ENCODE assay signal across 8 cellular contexts in the genomic region with DNA sequence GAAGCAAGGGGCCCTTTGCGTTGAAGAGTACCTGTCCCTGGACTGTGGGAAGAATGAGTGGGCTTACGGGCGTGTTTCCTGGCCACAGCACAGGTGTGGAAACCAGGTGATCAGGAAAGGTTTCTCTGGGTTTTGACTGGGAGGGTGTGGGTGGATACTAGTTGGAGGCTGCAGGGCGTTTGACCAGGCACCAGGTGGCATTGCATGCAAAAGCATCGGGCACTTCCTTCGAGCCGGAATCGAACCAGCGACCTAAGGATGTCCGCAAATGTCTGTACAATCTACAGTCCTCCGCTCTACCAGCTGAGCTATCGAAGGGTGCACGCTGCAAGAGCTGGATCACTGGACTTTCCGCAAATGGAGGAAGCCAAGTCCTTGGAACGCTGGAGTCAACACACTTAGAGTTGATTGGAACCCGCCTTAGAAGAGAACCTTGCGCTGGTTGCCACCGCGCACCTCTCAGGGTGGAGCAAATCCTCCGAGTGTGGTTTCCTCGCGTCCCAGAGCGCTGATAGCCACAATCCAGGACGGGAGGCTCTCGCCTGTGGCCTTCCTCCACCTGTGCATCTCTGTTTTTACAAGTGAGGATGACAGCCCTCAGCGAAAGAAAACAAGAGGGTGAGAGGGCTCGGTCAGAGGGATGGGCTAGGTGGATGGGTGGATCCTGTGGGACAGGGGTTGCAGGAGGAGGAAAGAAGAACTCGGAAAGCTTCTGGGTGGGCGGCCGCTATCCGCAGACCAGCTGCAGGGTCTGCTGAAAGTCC. TPM values are rescaled to one million over a fixed set of nuclear protein-coding genes. Genes with fewer than 3 reads are reported as not detected.
DNase-seq lines count a peak whose midpoint lies in the region; ATAC-seq and TF ChIP-seq lines count a peak whose summit lies in the region.

No MANE protein-coding gene starts in this region.

- no peaks in the 10 kb centered on the region for H3K36me3 ChIP-seq in DOHH2 (ENCODE audit: control insufficient read depth, low read length)
- H3K36me3 ChIP-seq in GM23248 (ENCODE audit: low read depth): no peaks in the 10 kb centered on the region
- no peaks in the 10 kb centered on the region for H3K36me3 ChIP-seq in MG63
- H3K36me3 ChIP-seq in liver (ENCODE audit: control insufficient read depth in 4 of 4, insufficient read depth in 3 of 4, low read depth in 1 of 4, low read length in 3 of 4): no peaks in the 10 kb centered on the region

- TF ChIP-seq CTCF in DOHH2 (IDR thresholded peaks at IDR 0.05; ENCODE audit: low read depth, low read length, poor library complexity, severe bottlenecking) (peak; percentile 76), activated B cell treated with CpG ODN at 0.5 μM for 24 hours (IDR thresholded peaks at IDR 0.05) (no peak), liver (IDR thresholded peaks at IDR 0.05; ENCODE audit: low read depth, low read length, missing input control) (peak; percentile 85)

- no peak overlapping the region for H3K27ac ChIP-seq in DOHH2 (ENCODE audit: low read depth, low read length)
- H3K27ac ChIP-seq in GM23248: no peak overlapping the region
- no peak overlapping the region for H3K27ac ChIP-seq in liver (ENCODE audit: low read depth in 1 of 2, low read length in 2 of 2)

- 3% methylated on average over 31 of the region's 31 CpGs for WGBS in GM23248 (ENCODE audit: low coverage in 1 of 2, low lambda C conversion rate in 2 of 2, missing lambda C conversion rate in 2 of 2), 2 experiments
- 12% methylated on average over 31 of the region's 31 CpGs for WGBS in liver

- H3K9ac ChIP-seq in GM23248: no peak overlapping the region
- no peak overlapping the region for H3K9ac ChIP-seq in liver (ENCODE audit: low read depth in 1 of 2, low read length in 2 of 2)

- H3F3A ChIP-seq in DOHH2 (ENCODE audit: control insufficient read depth, insufficient read depth): no peaks in the 10 kb centered on the region
- H3F3A ChIP-seq in GM23248 (ENCODE audit: insufficient read depth): peaks cover 5% of the 10 kb centered on the region; the same call in 1 of the 2 replicates

- H2AFZ ChIP-seq in GM23248: peak overlapping the region; percentile 46; the same call in 1 of the 2 replicates

- in situ Hi-C loops in GM23248 (cut with MboI): no loop called here

- H3K9me3 ChIP-seq in DOHH2 (ENCODE audit: control insufficient read depth, insufficient read depth, low read length) (no peaks in the 10 kb centered on the region), GM23248 (ENCODE audit: low read depth) (no peaks in the 10 kb centered on the region), MG63 (no peaks in the 10 kb centered on the region), liver (ENCODE audit: control insufficient read depth in 4 of 4, low read length in 3 of 4) (no peaks in the 10 kb centered on the region)

- intact Hi-C loops in activated B cell treated with CpG ODN at 0.5 μM for 24 hours (cut with micrococcal nuclease): loop anchor here (1.0 kb wide), 5 partner anchors 18 to 192 kb away; no protein-coding TSS in a partner anchor

- H3K27me3 ChIP-seq in DOHH2 (ENCODE audit: control insufficient read depth, low read length) (peaks cover 21% of the 10 kb centered on the region), GM23248 (replicated peaks; ENCODE audit: insufficient read depth) (peaks cover 22% of the 10 kb centered on the region; the same call in 1 of the 2 replicates), MG63 (no peaks in the 10 kb centered on the region), liver (ENCODE audit: control insufficient read depth in 4 of 4, insufficient read depth in 4 of 4, low read length in 3 of 4) (no peaks in the 10 kb centered on the region)

- H3K4me2 ChIP-seq in DOHH2 (ENCODE audit: low read length): peak overlapping the region; percentile 80
- H3K4me2 ChIP-seq in GM23248 (ENCODE audit: unreplicated experiment): peak overlapping the region; percentile 45

- H3K9me3 Mint-ChIP-seq in activated B cell treated with CpG ODN at 0.5 μM for 24 hours: peaks cover 2% of the 10 kb centered on the region

- peak; percentile 85 for ATAC-seq in activated B cell treated with CpG ODN at 0.5 μM for 24 hours (ENCODE audit: low read depth)

- peak overlapping the region; percentile 66 for H3K4me3 ChIP-seq in DOHH2 (ENCODE audit: low read length)
- peak overlapping the region; percentile 28; the same call in 1 of the 2 replicates for H3K4me3 ChIP-seq in GM23248
- H3K4me3 ChIP-seq in MG63: peak overlapping the region; percentile 50
- no peak overlapping the region for H3K4me3 ChIP-seq in liver (ENCODE audit: low read depth in 1 of 3, low read length in 3 of 3)

- DNase-seq in GM23248 (peak; percentile 72), MG63 (peak; percentile 76), activated B cell treated with CpG ODN at 0.5 μM for 24 hours (peak; percentile 67), cerebellar cortex (ENCODE audit: low spot score) (peak; percentile 94), NCI-H345 treated with DMSO at 0.1 percent for 48 hours (lab: John Stamatoyannopoulos, UW; ENCODE audit: unreplicated experiment) (no peak)
- DNase-seq in stimulated activated CD4-positive, alpha-beta T cell treated with anti-CD3 and anti-CD28 coated beads, Interleukin-4, amount 100 ng/mL, for 48 hours (ENCODE audit: low read depth in 2 of 2): peak; percentile 74 to 87

- TF ChIP-seq RAD21 in liver (IDR thresholded peaks at IDR 0.05): peak; percentile 87 to 92

- no peaks in the 10 kb centered on the region for H3K79me2 ChIP-seq in DOHH2 (ENCODE audit: control insufficient read depth, low read length)
- no peaks in the 10 kb centered on the region for H3K79me2 ChIP-seq in GM23248 (ENCODE audit: insufficient read depth)

- H3K36me3 Mint-ChIP-seq in activated B cell treated with CpG ODN at 0.5 μM for 24 hours (ENCODE audit: low read depth): no peaks in the 10 kb centered on the region

- H3K27me3 Mint-ChIP-seq in activated B cell treated with CpG ODN at 0.5 μM for 24 hours: no peaks in the 10 kb centered on the region

- POLR2A ChIA-PET in activated B cell treated with CpG ODN at 0.5 μM for 24 hours (lab: Charles Lee): interaction anchor here (0.7 to 4.2 kb wide), 5 partner anchors 13 to 28 kb away, joined by 3 to 103 read pairs (median 4); a partner anchor contains a TSS

- H3K4me1 ChIP-seq in DOHH2 (ENCODE audit: control insufficient read depth, low read length) (peaks cover 36% of the 10 kb centered on the region), GM23248 (ENCODE audit: insufficient read depth) (no peaks in the 10 kb centered on the region), liver (ENCODE audit: control insufficient read depth in 4 of 4, insufficient read depth in 4 of 4, low read length in 3 of 4) (peaks cover 0 to 8% (median 4%) of the 10 kb centered on the region in 4 donors)

- CTCF ChIA-PET in activated B cell treated with CpG ODN at 0.5 μM for 24 hours (lab: Charles Lee): interaction anchor here (1.0 to 5.5 kb wide), 8 partner anchors 21 to 337 kb away, joined by 3 to 95 read pairs (median 5); a partner anchor contains a TSS

- H3K9me2 ChIP-seq in DOHH2 (replicated peaks; ENCODE audit: control insufficient read depth, low read length) (no peaks in the 10 kb centered on the region), GM23248 (ENCODE audit: insufficient read depth) (no peaks in the 10 kb centered on the region)

- H4K20me1 ChIP-seq in DOHH2 (ENCODE audit: control insufficient read depth, insufficient read depth, low read depth, low read length): no peaks in the 10 kb centered on the region
- H4K20me1 ChIP-seq in GM23248 (ENCODE audit: insufficient read depth): no peaks in the 10 kb centered on the region

- peak overlapping the region; percentile 67 for H3K27ac Mint-ChIP-seq in activated B cell treated with CpG ODN at 0.5 μM for 24 hours

- H3K4me1 Mint-ChIP-seq in activated B cell treated with CpG ODN at 0.5 μM for 24 hours: peaks cover 53% of the 10 kb centered on the region

- peak overlapping the region; percentile 87 for H3K4me3 Mint-ChIP-seq in activated B cell treated with CpG ODN at 0.5 μM for 24 hours

TF ChIP-seq in liver, 16 proteins besides CTCF, POLR2A, EP300 and RAD21 (continues in another document):
- TF ChIP-seq JUND (IDR thresholded peaks at IDR 0.05) (no peak), EGR1 (IDR thresholded peaks at IDR 0.05; ENCODE audit: low read depth in 2 of 2) (no peak), TAF1 (conservative IDR thresholded peaks at IDR 0.05) (no peak), FOXA1 (IDR thresholded peaks at IDR 0.05) (no peak), HNF4G (IDR thresholded peaks at IDR 0.05) (no peak), YY1 (IDR thresholded peaks at IDR 0.05) (no peak), RXRA (IDR thresholded peaks at IDR 0.05) (peak in 1 of 2 donors; percentile 26), HNF4A (conservative IDR thresholded peaks at IDR 0.05) (peak; percentile 8 to 15)
- TF ChIP-seq, protein P1, sequence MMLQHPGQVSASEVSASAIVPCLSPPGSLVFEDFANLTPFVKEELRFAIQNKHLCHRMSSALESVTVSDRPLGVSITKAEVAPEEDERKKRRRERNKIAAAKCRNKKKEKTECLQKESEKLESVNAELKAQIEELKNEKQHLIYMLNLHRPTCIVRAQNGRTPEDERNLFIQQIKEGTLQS (IDR thresholded peaks at IDR 0.05): peak; percentile 93

RNA-seq across cellular contexts. Expression of a gene that starts 21.2 kb away (rescaled TPM):
- 21.6 and 35.9 TPM in 2 replicates for total RNA-seq in GM23248 (2014; rRNA removed; shearing (Covaris generic))
- polyA plus RNA-seq in GM23248 (2016; fragmentation: Nextera tagmentation; extraction: Ambion mirVana) (24.4 and 37.9 TPM in 2 replicates), liver (100 to 1,000 TPM; 176 to 319 TPM)
- total RNA-seq in MG63 (2014; rRNA removed; shearing (Covaris generic); ENCODE audit: low replicate concordance): 2.3 and 6.1 TPM in 2 replicates
- total RNA-seq in activated B cell treated with CpG ODN at 0.5 μM for 24 hours (0.20 and 1.0 TPM in 2 replicates), liver (100 to 1,000 TPM; 129 to 191 TPM)

RNA-seq across cellular contexts. Expression of a gene that starts 21.7 kb away (rescaled TPM):
- not detected in 2 replicates for total RNA-seq in GM23248 (2014; rRNA removed; shearing (Covaris generic))
- polyA plus RNA-seq in GM23248 (2016; fragmentation: Nextera tagmentation; extraction: Ambion mirVana): not detected in 2 replicates
- total RNA-seq in MG63 (2014; rRNA removed; shearing (Covaris generic); ENCODE audit: low replicate concordance): not detected in 2 replicates
- total RNA-seq in activated B cell treated with CpG ODN at 0.5 μM for 24 hours: not detected in 2 replicates
- not detected for total RNA-seq in liver
- not detected for polyA plus RNA-seq in liver

RNA-seq across cellular contexts. Expression of a gene that starts 25.4 kb away (rescaled TPM):
- total RNA-seq in GM23248 (2014; rRNA removed; shearing (Covaris generic)): 3.6 and 3.8 TPM in 2 replicates
- polyA plus RNA-seq in GM23248 (2016; fragmentation: Nextera tagmentation; extraction: Ambion mirVana): 11.9 and 12.2 TPM in 2 replicates
- 0.42 and 3.2 TPM in 2 replicates for total RNA-seq in MG63 (2014; rRNA removed; shearing (Covaris generic); ENCODE audit: low replicate concordance)
- 1.1 TPM in 1 of 2 replicates, not detected in the other for total RNA-seq in activated B cell treated with CpG ODN at 0.5 μM for 24 hours
- total RNA-seq in liver: 1,000 to 10,000 TPM in 1 of 2 donors, 100 to 1,000 TPM in 1; 153 to 1,589 TPM
- polyA plus RNA-seq in liver: 1,000 to 10,000 TPM; 1,170 to 2,524 TPM

Comparison
In these comparisons a context has a peak if more than half of its experiments do, and no peak if none do; other contexts are left out.
1. H3K4me3 ChIP-seq: peak in DOHH2 (single experiment), GM23248 (single experiment) and MG63 (single experiment); none in liver (0 of 3).
2. RNA of a gene that starts 25.4 kb away (total RNA-seq): 153 to 1,589 TPM in liver; 3.6 to 3.8 TPM in GM23248, 0.42 to 3.2 TPM in MG63 and 1.1 TPM in activated B cell treated with CpG ODN at 0.5 μM for 24 hours; every median in the first group is over 10 times any median in the second.